Comparison of ENCODE assay signal across 1 cellular context in genomic region chr4:2412885-2413716, GRCh38.
TF ChIP-seq lines count a peak whose summit lies in the region.

No MANE protein-coding gene starts in this region.

TF ChIP-seq in HepG2, 621 proteins besides CTCF, POLR2A, EP300 and RAD21 (continued from another document and continues in another):
- TF ChIP-seq ARID5B (CRISPR knock-in tag; IDR thresholded peaks at IDR 0.05) (0 out of 2 replicates have a peak, but pooled peaks have one; percentile 23), ZNF597 (CRISPR knock-in tag; IDR thresholded peaks at IDR 0.05) (no peak), ONECUT2 (CRISPR knock-in tag; IDR thresholded peaks at IDR 0.05) (no peak), MAFF (IDR thresholded peaks at IDR 0.05; ENCODE audit: low read depth, low read length) (peak; percentile 20; the same call in 1 of the 2 replicates), HMGXB4 (CRISPR knock-in tag; IDR thresholded peaks at IDR 0.05; ENCODE audit: borderline replicate concordance in 1 of 2, low read depth in 1 of 2) (no peak), CC2D1A (CRISPR knock-in tag; IDR thresholded peaks at IDR 0.05) (no peak), PHF21A (CRISPR knock-in tag; IDR thresholded peaks at IDR 0.05) (no peak), SMYD3 (CRISPR knock-in tag; IDR thresholded peaks at IDR 0.05) (no peak), ZFP91 (CRISPR knock-in tag; IDR thresholded peaks at IDR 0.05; ENCODE audit: borderline replicate concordance) (peak; percentile 37; the same call in 1 of the 2 replicates), ZNF460 (CRISPR knock-in tag; IDR thresholded peaks at IDR 0.05; ENCODE audit: borderline replicate concordance) (no peak), ZZZ3 (CRISPR knock-in tag; IDR thresholded peaks at IDR 0.05; ENCODE audit: borderline replicate concordance) (no peak), IRF1 (CRISPR knock-in tag; IDR thresholded peaks at IDR 0.05; ENCODE audit: low read depth) (no peak), REL (CRISPR knock-in tag; conservative IDR thresholded peaks at IDR 0.05) (no peak), GMEB1 (CRISPR knock-in tag; IDR thresholded peaks at IDR 0.05; ENCODE audit: borderline replicate concordance) (0 out of 2 replicates have a peak, but pooled peaks have one; percentile 24), CREM (IDR thresholded peaks at IDR 0.05) (no peak), CREM (CRISPR knock-in tag; IDR thresholded peaks at IDR 0.05) (no peak), STAT5B (CRISPR knock-in tag; IDR thresholded peaks at IDR 0.05) (no peak), SMAD3 (CRISPR knock-in tag; IDR thresholded peaks at IDR 0.05) (no peak), BORCS8-MEF2B (CRISPR knock-in tag; IDR thresholded peaks at IDR 0.05) (no peak), CBFB (CRISPR knock-in tag; IDR thresholded peaks at IDR 0.05) (no peak), NFE2L1 (CRISPR knock-in tag; IDR thresholded peaks at IDR 0.05; ENCODE audit: borderline replicate concordance) (no peak), ZNF263 (CRISPR knock-in tag; IDR thresholded peaks at IDR 0.05) (peak; percentile 98), ZNF430 (CRISPR knock-in tag; IDR thresholded peaks at IDR 0.05) (no peak), KLF15 (CRISPR knock-in tag; IDR thresholded peaks at IDR 0.05; ENCODE audit: borderline replicate concordance) (no peak), TOPORS (CRISPR knock-in tag; IDR thresholded peaks at IDR 0.05) (no peak), XRCC5 (optimal IDR thresholded peaks at IDR 0.05; ENCODE audit: low read length) (peak; percentile 83), TCF7L2 (IDR thresholded peaks at IDR 0.05; ENCODE audit: low read depth, low read length) (no peak), HNRNPL (IDR thresholded peaks at IDR 0.05; ENCODE audit: low read depth, low read length) (peak; percentile 95), NFE2 (CRISPR knock-in tag; IDR thresholded peaks at IDR 0.05) (peak; percentile 47; the same call in 1 of the 2 replicates), KLF16 (CRISPR knock-in tag; IDR thresholded peaks at IDR 0.05) (no peak), PATZ1 (CRISPR knock-in tag; IDR thresholded peaks at IDR 0.05) (peak; percentile 78), GABPB1 (CRISPR knock-in tag; IDR thresholded peaks at IDR 0.05) (peak; percentile 71), NCOA1 (CRISPR knock-in tag; IDR thresholded peaks at IDR 0.05) (no peak), ATF3 (CRISPR knock-in tag; IDR thresholded peaks at IDR 0.05) (0 out of 2 replicates have a peak, but pooled peaks have one; percentile 15), ZHX2 (IDR thresholded peaks at IDR 0.05; ENCODE audit: low read depth) (no peak), ZHX2 (CRISPR knock-in tag; IDR thresholded peaks at IDR 0.05; ENCODE audit: borderline replicate concordance) (no peak), GZF1 (CRISPR knock-in tag; IDR thresholded peaks at IDR 0.05) (no peak), TGIF2 (CRISPR knock-in tag; IDR thresholded peaks at IDR 0.05) (no peak), ZNF792 (CRISPR knock-in tag; IDR thresholded peaks at IDR 0.05) (no peak), KLF13 (CRISPR knock-in tag; IDR thresholded peaks at IDR 0.05) (no peak), HNRNPLL (IDR thresholded peaks at IDR 0.05; ENCODE audit: low read depth, low read length, poor library complexity, severe bottlenecking) (peak; percentile 41), GABPA (IDR thresholded peaks at IDR 0.05; ENCODE audit: low read depth, low read length) (no peak), GABPA (CRISPR knock-in tag; IDR thresholded peaks at IDR 0.05; ENCODE audit: low read depth) (0 out of 2 replicates have a peak, but pooled peaks have one; percentile 30), HNF4G (IDR thresholded peaks at IDR 0.05; ENCODE audit: borderline replicate concordance, low read depth, low read length) (no peak), HNF4G (CRISPR knock-in tag; IDR thresholded peaks at IDR 0.05; ENCODE audit: borderline replicate concordance, low read depth) (no peak), RXRA (CRISPR knock-in tag; IDR thresholded peaks at IDR 0.05) (0 out of 2 replicates have a peak, but pooled peaks have one; percentile 17), ZNF614 (CRISPR knock-in tag; IDR thresholded peaks at IDR 0.05; ENCODE audit: borderline replicate concordance) (no peak), STAG1 (CRISPR knock-in tag; IDR thresholded peaks at IDR 0.05) (0 out of 2 replicates have a peak, but pooled peaks have one; percentile 33)
